Comparison of ENCODE assay signal across 32 cellular contexts in the genomic region with DNA sequence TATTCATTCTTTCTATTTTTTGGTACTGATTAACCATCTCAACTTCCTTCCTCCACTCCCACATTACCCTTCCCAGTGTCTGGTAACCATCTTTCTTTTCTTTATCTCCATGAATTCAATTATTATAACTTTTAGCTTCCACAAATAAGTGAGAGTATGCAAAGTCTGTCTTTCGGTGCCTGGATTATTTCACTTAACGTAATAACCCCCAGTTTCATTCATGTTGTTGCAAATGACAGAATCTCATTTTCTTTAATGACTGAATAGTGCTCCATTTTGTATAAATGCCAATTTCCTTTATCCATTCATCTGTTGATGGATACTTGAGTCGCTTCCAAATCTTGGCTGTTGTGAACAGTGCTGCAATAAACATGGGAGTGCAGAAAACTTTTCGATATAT.
"Had no signal": no experiment of that assay in that cellular context is flagged by ENCODE, and none has a peak within 500 bp of the region (broad histone marks: within the 10 kb centered on the region; RNA-seq: fewer than 3 reads in every experiment).

No MANE protein-coding gene starts in this region.

- ATAC-seq: activated CD4-positive, alpha-beta T cell treated with anti-CD3 and anti-CD28 coated beads for 36 hours; activated CD8-positive, alpha-beta memory T cell treated with anti-CD3 and anti-CD28 coated beads, Interleukin-2, amount 10 ng/mL, durations not matched to agents 7 days and 5 days; activated CD8-positive, alpha-beta T cell treated with anti-CD3 and anti-CD28 coated beads, Interleukin-2, amount 10 ng/mL, durations not matched to agents 7 days and 5 days; activated naive CD8-positive, alpha-beta T cell treated with anti-CD3 and anti-CD28 coated beads, Interleukin-2, amount 50 U/mL, for 24 hours; esophagus mucosa; foreskin keratinocyte; gastrocnemius medialis; heart left ventricle had no signal

- H3K4me3 ChIP-seq: adrenal gland, breast epithelium, cardiac muscle cell, colonic mucosa, gastrocnemius medialis, heart left ventricle had no signal

- FAIRE-seq: endometrium, endothelial cell of umbilical vein had no signal

- H3K36me3 ChIP-seq: adrenal gland, breast epithelium, cardiac muscle cell, colonic mucosa, gastrocnemius medialis, heart left ventricle had no signal

- H3K4me1 ChIP-seq: adrenal gland, breast epithelium, colonic mucosa, foreskin keratinocyte, gastrocnemius medialis, heart left ventricle had no signal

- DNase-seq: activated CD4-positive, alpha-beta memory T cell treated with anti-CD3 and anti-CD28 coated beads for 36 hours; activated CD4-positive, alpha-beta T cell treated with anti-CD3 and anti-CD28 coated beads for 36 hours; activated CD4-positive, alpha-beta T cell treated with anti-CD3 and anti-CD28 coated beads, Interleukin-2, amount 10 ng/mL, durations not matched to agents 24 days and 14 days; activated CD4-positive, CD25-positive, alpha-beta regulatory T cell; activated CD4-positive, CD25-positive, alpha-beta regulatory T cell treated with anti-CD3 and anti-CD28 coated beads, Interleukin-2, amount 50 U/mL, for 72 hours; activated CD8-positive, alpha-beta memory T cell treated with anti-CD3 and anti-CD28 coated beads, Interleukin-2, amount 10 ng/mL, durations not matched to agents 7 days and 5 days; activated CD8-positive, alpha-beta memory T cell treated with anti-CD3 and anti-CD28 coated beads, Interleukin-2, amount 50 U/mL, for 4 hours; activated CD8-positive, alpha-beta T cell treated with anti-CD3 and anti-CD28 coated beads, Interleukin-2, amount 10 ng/mL, durations not matched to agents 7 days and 5 days; activated effector memory CD4-positive, alpha-beta T cell treated with anti-CD3 and anti-CD28 coated beads, Interleukin-2, amount 50 U/mL, for 16 hours; activated naive CD4-positive, alpha-beta T cell treated with anti-CD3 and anti-CD28 coated beads for 36 hours; activated naive CD8-positive, alpha-beta T cell treated with anti-CD3 and anti-CD28 coated beads for 36 hours; activated naive CD8-positive, alpha-beta T cell treated with anti-CD3 and anti-CD28 coated beads, Interleukin-2, amount 50 U/mL, for 24 hours; activated T-cell treated with anti-CD3 and anti-CD28 coated beads, Interleukin-2, amount 50 U/mL, for 1 hour; activated T-cell treated with anti-CD3 and anti-CD28 coated beads, Interleukin-2, amount 50 U/mL, for 48 hours; adrenal gland; amygdala; aorta; central memory CD4-positive, alpha-beta T cell; cerebellar nuclear complex; colonic mucosa; effector CD8-positive, alpha-beta T cell; gastrocnemius medialis; glutamatergic neuron; heart left ventricle; T-helper 2 cell had no signal

- H3K9me3 ChIP-seq: adrenal gland, colonic mucosa, gastrocnemius medialis had no signal

- H3K27ac ChIP-seq: adrenal gland, breast epithelium, cardiac muscle cell, colonic mucosa, epithelial cell of prostate, foreskin keratinocyte, gastrocnemius medialis, heart left ventricle had no signal

- H3K27me3 ChIP-seq: adrenal gland, breast epithelium, cardiac muscle cell, colonic mucosa, foreskin keratinocyte, gastrocnemius medialis, heart left ventricle had no signal
